In genomic region chr6:93418113-93418447, GRCh38 we compare ENCODE assay signal across 8 cellular contexts. TPM values are rescaled to one million over a fixed set of nuclear protein-coding genes. Genes with fewer than 3 reads are reported as not detected.
DNase-seq lines count a peak whose midpoint lies in the region; TF ChIP-seq lines count a peak whose summit lies in the region.

No MANE protein-coding gene starts in this region.

- peak overlapping the region; percentile 24 for H3K27ac Mint-ChIP-seq in progenitor cell of endocrine pancreas

- no peak for TF ChIP-seq CTCF in progenitor cell of endocrine pancreas (IDR thresholded peaks at IDR 0.05; ENCODE audit: unreplicated experiment)

- no peaks in the 10 kb centered on the region for H3K9me3 Mint-ChIP-seq in progenitor cell of endocrine pancreas (ENCODE audit: low read depth)

- peak overlapping the region; percentile 39 to 42 for H3K4me3 ChIP-seq in esophagus (ENCODE audit: low read depth in 1 of 2, low read length in 2 of 2)

- peak overlapping the region; percentile 92 for H3K9ac ChIP-seq in ES-I3 (ENCODE audit: low read depth, low read length)

- H3K27me3 ChIP-seq in esophagus (ENCODE audit: control insufficient read depth in 1 of 2, insufficient read depth in 2 of 2, low read length in 2 of 2): peaks cover 0 to 7% of the 10 kb centered on the region in 2 donors

- H3K36me3 ChIP-seq in ES-I3 (ENCODE audit: insufficient read depth, low read length): no peaks in the 10 kb centered on the region
- no peaks in the 10 kb centered on the region for H3K36me3 ChIP-seq in esophagus (ENCODE audit: control insufficient read depth in 2 of 2, insufficient read depth in 2 of 2, low read length in 1 of 2)

- DNase-seq in NCI-H2171 treated with DMSO at 0.1 percent for 48 hours (lab: John Stamatoyannopoulos, UW): peak; percentile 79
- DNase-seq in progenitor cell of endocrine pancreas (ENCODE audit: low spot score, unreplicated experiment): no peak
- no peak for DNase-seq in activated CD4-positive, alpha-beta T cell treated with anti-CD3 and anti-CD28 coated beads for 48 hours
- no peak for DNase-seq in COLO668 (lab: John Stamatoyannopoulos, UW; ENCODE audit: unreplicated experiment)
- no peak for DNase-seq in OCI-M1 (lab: John Stamatoyannopoulos, UW)
- DNase-seq in RPMI8226: no peak

- H3K27me3 Mint-ChIP-seq in progenitor cell of endocrine pancreas: peaks cover 24% of the 10 kb centered on the region

- no peaks in the 10 kb centered on the region for H3K9me3 ChIP-seq in ES-I3 (ENCODE audit: control insufficient read depth, insufficient read depth, low read length)
- peaks cover 0 to 3% of the 10 kb centered on the region in 2 donors for H3K9me3 ChIP-seq in esophagus (ENCODE audit: control insufficient read depth in 2 of 2, insufficient read depth in 1 of 2, low read depth in 1 of 2, low read length in 1 of 2)

- no peaks in the 10 kb centered on the region for H3K36me3 Mint-ChIP-seq in progenitor cell of endocrine pancreas (ENCODE audit: insufficient read depth)

- no peak overlapping the region for H3K27ac ChIP-seq in esophagus (ENCODE audit: low read depth in 2 of 2, low read length in 1 of 2)

- peaks cover 4% of the 10 kb centered on the region; the same call in 1 of the 2 replicates for H3K4me1 ChIP-seq in ES-I3 (ENCODE audit: insufficient read depth, low read length)
- peaks cover 6 to 14% of the 10 kb centered on the region in 2 donors for H3K4me1 ChIP-seq in esophagus (ENCODE audit: control insufficient read depth in 2 of 2, insufficient read depth in 2 of 2, low read length in 1 of 2)

- peaks cover 11% of the 10 kb centered on the region for H3K4me1 Mint-ChIP-seq in progenitor cell of endocrine pancreas (ENCODE audit: low read depth)

- 2 to 6% methylated on average over 6 of the region's 6 CpGs for WGBS in esophagus, 2 donors

- peak overlapping the region; percentile 90 for H3K4me3 Mint-ChIP-seq in progenitor cell of endocrine pancreas (ENCODE audit: low read depth)

RNA-seq across cellular contexts. Expression of gene EPHA7, which starts 1.3 kb away (rescaled TPM):
- under 1 TPM; 0.49 to 0.84 TPM for polyA plus RNA-seq in esophagus
- 28.9 and 32.2 TPM in 2 replicates for total RNA-seq in progenitor cell of endocrine pancreas
